32 cellular contexts compared by ENCODE assay signal in the genomic region with DNA sequence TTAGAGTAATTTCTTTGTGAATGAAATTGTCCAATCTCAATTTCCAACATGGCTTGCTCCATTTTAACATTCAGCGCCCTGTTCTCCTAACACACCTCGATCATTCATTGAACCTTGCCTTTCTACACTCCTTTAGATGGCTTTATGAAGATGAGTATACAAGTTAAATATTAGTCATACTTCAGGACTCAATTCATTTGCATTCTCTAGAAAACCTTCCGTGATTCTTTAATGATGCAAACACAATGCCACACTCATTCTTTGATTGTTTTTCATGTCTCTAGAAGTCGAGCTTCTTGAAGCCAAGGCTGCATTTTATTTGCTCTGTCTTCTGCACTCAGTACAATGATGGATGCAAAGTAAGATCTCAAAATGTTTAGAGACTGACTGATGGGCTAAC.
"Had no signal": no experiment of that assay in that cellular context is flagged by ENCODE, and none has a peak within 500 bp of the region (broad histone marks: within the 10 kb centered on the region; RNA-seq: fewer than 3 reads in every experiment).

No MANE protein-coding gene starts in this region.

- H3K36me3 ChIP-seq: adrenal gland, cardiac muscle cell, colonic mucosa, ovary, thoracic aorta had no signal

- FAIRE-seq: endometrium, kidney, urothelium cell line had no signal

- H3K4me3 ChIP-seq: adrenal gland, body of pancreas, cardiac muscle cell, colonic mucosa, ovary, skin epidermis, thoracic aorta had no signal

- DNase-seq: activated CD4-positive, alpha-beta T cell treated with anti-CD3 and anti-CD28 coated beads for 36 hours; activated CD4-positive, CD25-positive, alpha-beta regulatory T cell; activated CD8-positive, alpha-beta memory T cell treated with anti-CD3 and anti-CD28 coated beads, Interleukin-2, amount 10 ng/mL, durations not matched to agents 7 days and 5 days; activated CD8-positive, alpha-beta T cell treated with anti-CD3 and anti-CD28 coated beads, Interleukin-2, amount 10 ng/mL, durations not matched to agents 7 days and 5 days; activated effector memory CD4-positive, alpha-beta T cell treated with Interleukin-2 at 50 U/mL for 16 hours; activated naive CD4-positive, alpha-beta T cell treated with Interleukin-2 at 50 U/mL for 16 hours; activated naive CD8-positive, alpha-beta T cell treated with anti-CD3 and anti-CD28 coated beads for 36 hours; activated T-cell treated with anti-CD3 and anti-CD28 coated beads for 4 hours; adrenal gland; aorta; body of pancreas; cerebellar nuclear complex; colonic mucosa; effector CD8-positive, alpha-beta T cell; erythroblast; head of caudate nucleus; hippocampal formation; kidney; midbrain; naive thymus-derived CD4-positive, alpha-beta T cell; ovary; retina; stimulated activated CD4-positive, alpha-beta T cell treated with anti-CD3 and anti-CD28 coated beads, Interleukin-12 subunit alpha, Interleukin-12 subunit beta, amount 100 ng/mL, for 4 hours; stimulated activated CD4-positive, alpha-beta T cell treated with anti-CD3 and anti-CD28 coated beads, Interleukin-4, amount 100 ng/mL, for 24 hours; trophoblast cell had no signal

- H3K27ac ChIP-seq: adrenal gland, body of pancreas, cardiac muscle cell, colonic mucosa, ovary, skin epidermis, thoracic aorta had no signal

- H3K4me1 ChIP-seq: adrenal gland, body of pancreas, colonic mucosa had no signal

- H3K9me3 ChIP-seq: adrenal gland, body of pancreas, colonic mucosa, ovary, thoracic aorta had no signal

- ATAC-seq: activated CD4-positive, alpha-beta T cell treated with anti-CD3 and anti-CD28 coated beads for 36 hours; activated CD8-positive, alpha-beta memory T cell treated with anti-CD3 and anti-CD28 coated beads, Interleukin-2, amount 10 ng/mL, durations not matched to agents 7 days and 5 days; activated CD8-positive, alpha-beta T cell treated with anti-CD3 and anti-CD28 coated beads, Interleukin-2, amount 10 ng/mL, durations not matched to agents 7 days and 5 days; body of pancreas; naive thymus-derived CD4-positive, alpha-beta T cell; sciatic nerve; stimulated activated effector memory CD8-positive, alpha-beta T cell treated with anti-CD3 and anti-CD28 coated beads, Interleukin-12 subunit alpha, Interleukin-12 subunit beta, amount 100 ng/mL, for 72 hours had no signal

- H3K27me3 ChIP-seq: adrenal gland, body of pancreas, cardiac muscle cell, colonic mucosa, ovary had no signal
